In genomic region chr2:239266779-239267410, GRCh38 we compare ENCODE assay signal across 8 cellular contexts.
DNase-seq lines count a peak whose midpoint lies in the region; ATAC-seq and TF ChIP-seq lines count a peak whose summit lies in the region.

No MANE protein-coding gene starts in this region.

- no peaks in the 10 kb centered on the region for H3K9me3 ChIP-seq in CD4-positive, alpha-beta memory T cell (ENCODE audit: control insufficient read depth in 1 of 2, low read length in 2 of 2)
- H3K9me3 ChIP-seq in MG63 = no peaks in the 10 kb centered on the region

- ATAC-seq in HG02759 (IDR thresholded peaks at IDR 0.05; ENCODE audit: unreplicated experiment) = peak; percentile 19
- peak; percentile 15 for ATAC-seq in activated T-helper 17 cell treated with anti-CD3 and anti-CD28 coated beads, Interleukin-2, amount 50 U/mL, for 72 hours (replicated peaks)

- intact Hi-C loops in CD4-positive, alpha-beta memory T cell (cut with micrococcal nuclease) = loop anchor here (1.0 to 10.0 kb wide), 10 partner anchors 8 to 755 kb away; partner anchors contain the start of gene HDAC4

- CTCF ChIA-PET in CD4-positive, alpha-beta memory T cell (lab: Charles Lee; ENCODE audit: partially characterized antibody) = interaction anchor here (0.5 to 11.6 kb wide), 40 partner anchors 8 to 755 kb away, joined by 3 to 196 read pairs (median 5); partner anchors contain the start of gene HDAC4

- no peak for DNase-seq in CD4-positive, alpha-beta memory T cell
- DNase-seq in mesothelial cell of epicardium (ENCODE audit: low spot score in 2 of 2, unreplicated experiment in 2 of 2) = no peak
- DNase-seq in NCI-H82 treated with DMSO at 0.1 percent for 48 hours (lab: John Stamatoyannopoulos, UW; ENCODE audit: unreplicated experiment) = no peak
- DNase-seq in NCI-H1105 (lab: John Stamatoyannopoulos, UW) = no peak
- DNase-seq in NCI-H2171 treated with DMSO at 0.1 percent for 48 hours (lab: John Stamatoyannopoulos, UW) = no peak
- no peak for DNase-seq in MG63

- peaks cover 81% of the 10 kb centered on the region for H3K4me1 ChIP-seq in CD4-positive, alpha-beta memory T cell (ENCODE audit: insufficient read depth, low read length)

- POLR2A ChIA-PET in CD4-positive, alpha-beta memory T cell (lab: Charles Lee; ENCODE audit: partially characterized antibody) = interaction anchor here (0.7 to 6.2 kb wide), 27 partner anchors 9 to 758 kb away, joined by 3 to 109 read pairs (median 5); partner anchors contain the start of genes HDAC4 and NDUFA10

- H3K36me3 ChIP-seq in CD4-positive, alpha-beta memory T cell (ENCODE audit: insufficient read depth, low read length) = no peaks in the 10 kb centered on the region
- H3K36me3 ChIP-seq in MG63 = no peaks in the 10 kb centered on the region; the same call in 1 of the 2 replicates

- peaks cover 49 to 90% (median 69%) of the 10 kb centered on the region in 4 donors for H3K4me1 Mint-ChIP-seq in CD4-positive, alpha-beta memory T cell
- peaks cover 51% of the 10 kb centered on the region for H3K4me1 Mint-ChIP-seq in activated T-helper 17 cell treated with anti-CD3 and anti-CD28 coated beads, Interleukin-2, amount 50 U/mL, for 72 hours
- H3K4me1 Mint-ChIP-seq in mesothelial cell of epicardium = peaks cover 50% of the 10 kb centered on the region

- peaks cover 3 to 11% of the 10 kb centered on the region in 2 donors for H3K36me3 Mint-ChIP-seq in CD4-positive, alpha-beta memory T cell
- H3K36me3 Mint-ChIP-seq in activated T-helper 17 cell treated with anti-CD3 and anti-CD28 coated beads, Interleukin-2, amount 50 U/mL, for 72 hours (ENCODE audit: low read depth) = peaks cover 13% of the 10 kb centered on the region
- no peaks in the 10 kb centered on the region for H3K36me3 Mint-ChIP-seq in mesothelial cell of epicardium

- H3K4me3 ChIP-seq in CD4-positive, alpha-beta memory T cell (ENCODE audit: low read length in 2 of 2) = peak overlapping the region; percentile 64 to 79
- H3K4me3 ChIP-seq in MG63 = no peak overlapping the region

- no peaks in the 10 kb centered on the region for H3K27me3 Mint-ChIP-seq in CD4-positive, alpha-beta memory T cell
- H3K27me3 Mint-ChIP-seq in activated T-helper 17 cell treated with anti-CD3 and anti-CD28 coated beads, Interleukin-2, amount 50 U/mL, for 72 hours = no peaks in the 10 kb centered on the region
- no peaks in the 10 kb centered on the region for H3K27me3 Mint-ChIP-seq in mesothelial cell of epicardium (ENCODE audit: low read depth)

- peak overlapping the region; percentile 81 for H3K27ac ChIP-seq in CD4-positive, alpha-beta memory T cell (ENCODE audit: low read depth, low read length)

- peak overlapping the region; percentile 95 to 98 (median 97) for H3K4me3 Mint-ChIP-seq in CD4-positive, alpha-beta memory T cell
- peak overlapping the region; percentile 98 for H3K4me3 Mint-ChIP-seq in activated T-helper 17 cell treated with anti-CD3 and anti-CD28 coated beads, Interleukin-2, amount 50 U/mL, for 72 hours
- H3K4me3 Mint-ChIP-seq in mesothelial cell of epicardium = no peak overlapping the region

- peak overlapping the region; percentile 95 to 100 (median 98) for H3K27ac Mint-ChIP-seq in CD4-positive, alpha-beta memory T cell
- peak overlapping the region; percentile 96 for H3K27ac Mint-ChIP-seq in activated T-helper 17 cell treated with anti-CD3 and anti-CD28 coated beads, Interleukin-2, amount 50 U/mL, for 72 hours
- H3K27ac Mint-ChIP-seq in mesothelial cell of epicardium = peak overlapping the region; percentile 90

- TF ChIP-seq CTCF in mesothelial cell of epicardium (IDR thresholded peaks at IDR 0.05; ENCODE audit: unreplicated experiment) = no peak

- peaks cover 0 to 3% (median 0%) of the 10 kb centered on the region in 8 donors for H3K9me3 Mint-ChIP-seq in CD4-positive, alpha-beta memory T cell
- H3K9me3 Mint-ChIP-seq in activated T-helper 17 cell treated with anti-CD3 and anti-CD28 coated beads, Interleukin-2, amount 50 U/mL, for 72 hours = no peaks in the 10 kb centered on the region
- H3K9me3 Mint-ChIP-seq in mesothelial cell of epicardium = no peaks in the 10 kb centered on the region

- no peaks in the 10 kb centered on the region for H3K27me3 ChIP-seq in CD4-positive, alpha-beta memory T cell (ENCODE audit: insufficient read depth, low read length)
- no peaks in the 10 kb centered on the region for H3K27me3 ChIP-seq in MG63
